In genomic region chr10:124719213-124719851, GRCh38 we compare ENCODE assay signal across 8 cellular contexts. TPM values are rescaled to one million over a fixed set of nuclear protein-coding genes. Genes with fewer than 3 reads are reported as not detected.
DNase-seq lines count a peak whose midpoint lies in the region; ATAC-seq, FAIRE-seq and TF ChIP-seq lines count a peak whose summit lies in the region.

No MANE protein-coding gene starts in this region.

- H3K27me3 ChIP-seq in body of pancreas (no peaks in the 10 kb centered on the region), kidney epithelial cell (ENCODE audit: control insufficient read depth, insufficient read depth, low read length) (no peaks in the 10 kb centered on the region)

- intact Hi-C loops in body of pancreas (cut with DNase I) = no loop called here

- peak; percentile 87 for DNase-seq in CD1c-positive myeloid dendritic cell (ENCODE audit: extremely low spot score)
- DNase-seq in GM19240 (ENCODE audit: insufficient read length, low spot score) = peak; percentile 76
- peak in 4 of 5 experiments; percentile 51 to 95 (median 74) for DNase-seq in T-helper 2 cell
- peak in 3 of 4 donors; percentile 53 to 79 (median 53) for DNase-seq in body of pancreas
- no peak for DNase-seq in kidney epithelial cell (ENCODE audit: low read depth)
- DNase-seq in stimulated activated CD8-positive, alpha-beta memory T cell treated with anti-CD3 and anti-CD28 coated beads, Interleukin-4, amount 100 ng/mL, for 1 hour (ENCODE audit: low read depth in 2 of 2, low spot score in 1 of 2) = peak; percentile 44 to 50
- DNase-seq in RCC 7860 (ENCODE audit: low spot score) = no peak

- TF ChIP-seq CTCF in body of pancreas (IDR thresholded peaks at IDR 0.05) (peak in 6 of 7 experiments; percentile 12 to 52 (median 34)), kidney epithelial cell (IDR thresholded peaks at IDR 0.05; ENCODE audit: insufficient read depth, low read length, poor library complexity, severe bottlenecking) (peak; percentile 32)

- no peak for TF ChIP-seq POLR2A in body of pancreas (IDR thresholded peaks at IDR 0.05)

- 47 to 74% methylated on average over 7 to 8 of the region's 8 CpGs for WGBS in body of pancreas, 2 donors

- no peak for FAIRE-seq in RCC 7860 (lab: Jason Lieb, UNC)

- H3K27ac ChIP-seq in body of pancreas = peak overlapping the region in 2 of 4 donors; percentile 46 to 78

- peaks cover 44% of the 10 kb centered on the region for H3K4me1 ChIP-seq in body of pancreas

- no peaks in the 10 kb centered on the region for H3K36me3 ChIP-seq in body of pancreas (replicated peaks in 1 of 2; ENCODE audit: insufficient read depth in 1 of 2, low read depth in 2 of 2)
- no peaks in the 10 kb centered on the region for H3K36me3 ChIP-seq in kidney epithelial cell (ENCODE audit: control insufficient read depth, insufficient read depth, low read length)

- H3K9me3 ChIP-seq in body of pancreas = no peaks in the 10 kb centered on the region

- ATAC-seq in HG03378 (IDR thresholded peaks at IDR 0.05; ENCODE audit: unreplicated experiment) = peak; percentile 37
- ATAC-seq in body of pancreas = peak; percentile 50

- H3K4me3 ChIP-seq in body of pancreas = no peak overlapping the region
- H3K4me3 ChIP-seq in kidney epithelial cell (ENCODE audit: low read depth, low read length) = no peak overlapping the region

RNA-seq across cellular contexts. Expression of gene FAM53B, which starts 24.8 kb away (rescaled TPM):
- 10 to 100 TPM; 17.1 to 21.1 TPM for total RNA-seq in body of pancreas
- total RNA-seq in kidney epithelial cell = 15.3 and 16.1 TPM in 2 replicates

Comparison
In these comparisons a context has a peak if more than half of its experiments do, and no peak if none do; other contexts are left out.
1. DNase-seq: peak in CD1c-positive myeloid dendritic cell (single experiment), GM19240 (single experiment), T-helper 2 cell (4 of 5), body of pancreas (3 of 4) and stimulated activated CD8-positive, alpha-beta memory T cell treated with anti-CD3 and anti-CD28 coated beads, Interleukin-4, amount 100 ng/mL, for 1 hour (2 of 2); none in kidney epithelial cell (single experiment) and RCC 7860 (single experiment).